Comparison of ENCODE assay signal across 1 cellular context in the genomic region with DNA sequence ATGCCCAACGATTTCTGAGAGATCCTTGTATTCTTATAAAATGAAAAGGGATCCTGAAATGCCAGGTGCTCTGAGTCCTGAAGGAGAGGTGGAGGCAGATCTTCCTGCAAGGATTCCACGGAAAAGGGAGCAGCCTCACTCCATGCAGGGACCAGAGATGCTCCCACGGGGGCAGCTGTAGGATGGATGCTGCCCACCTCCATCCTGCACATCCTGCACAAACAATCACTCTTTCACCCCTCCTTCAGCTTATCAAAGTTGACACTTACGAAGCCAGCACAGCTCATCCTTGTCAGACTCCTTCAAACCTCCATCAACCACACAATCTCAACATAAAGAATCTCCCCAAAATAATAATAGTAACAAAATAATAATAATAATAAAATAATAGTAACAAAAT.
TF ChIP-seq lines count a peak whose summit lies in the region.

No MANE protein-coding gene starts in this region.

TF ChIP-seq in K562, 482 proteins besides CTCF, POLR2A, EP300 and RAD21 (continued from another document and continues in another):
- TF ChIP-seq ZNF785 (CRISPR knock-in tag; IDR thresholded peaks at IDR 0.05) (0 out of 2 replicates have a peak, but pooled peaks have one; percentile 23), SNRNP70 (optimal IDR thresholded peaks at IDR 0.05; ENCODE audit: low read depth, low read length) (peak; percentile 13), ZNF57 (CRISPR knock-in tag; IDR thresholded peaks at IDR 0.05) (0 out of 2 replicates have a peak, but pooled peaks have one; percentile 32), FOS (IDR thresholded peaks at IDR 0.05; ENCODE audit: extremely low read depth, insufficient read length) (no peak), RBM22 (IDR thresholded peaks at IDR 0.05; ENCODE audit: low read depth, low read length, poor library complexity, severe bottlenecking) (no peak), ZNF232 (CRISPR knock-in tag; IDR thresholded peaks at IDR 0.05) (no peak), ZKSCAN3 (CRISPR knock-in tag; IDR thresholded peaks at IDR 0.05) (0 out of 2 replicates have a peak, but pooled peaks have one; percentile 11), CSDE1 (IDR thresholded peaks at IDR 0.05) (no peak), ZFP30 (CRISPR knock-in tag; IDR thresholded peaks at IDR 0.05; ENCODE audit: borderline replicate concordance) (0 out of 2 replicates have a peak, but pooled peaks have one; percentile 31), ZNF561 (CRISPR knock-in tag; conservative IDR thresholded peaks at IDR 0.05) (peak; percentile 69; the same call in 1 of the 2 replicates), ZNF699 (CRISPR knock-in tag; IDR thresholded peaks at IDR 0.05; ENCODE audit: insufficient replicate concordance) (no peak), STAG1 (CRISPR knock-in tag; IDR thresholded peaks at IDR 0.05; ENCODE audit: borderline replicate concordance) (0 out of 2 replicates have a peak, but pooled peaks have one; percentile 6), KLF6 (CRISPR knock-in tag; IDR thresholded peaks at IDR 0.05; ENCODE audit: borderline replicate concordance) (peak; percentile 23; the same call in 1 of the 2 replicates), NELFE (IDR thresholded peaks at IDR 0.05; ENCODE audit: insufficient read depth, insufficient read length) (no peak), ZNF263 (CRISPR knock-in tag; IDR thresholded peaks at IDR 0.05; ENCODE audit: borderline replicate concordance) (no peak), PCBP2 (IDR thresholded peaks at IDR 0.05; ENCODE audit: low read depth, low read length, poor library complexity, severe bottlenecking) (no peak), ZNF239 (CRISPR knock-in tag; IDR thresholded peaks at IDR 0.05) (no peak), HCFC1 (IDR thresholded peaks at IDR 0.05; ENCODE audit: low read depth, low read length) (no peak), PRPF4 (IDR thresholded peaks at IDR 0.05; ENCODE audit: insufficient read depth, low read depth, low read length, poor library complexity, severe bottlenecking) (no peak), ELF4 (CRISPR knock-in tag; IDR thresholded peaks at IDR 0.05) (peak; percentile 83), MCM3 (IDR thresholded peaks at IDR 0.05) (0 out of 2 replicates have a peak, but pooled peaks have one; percentile 5), SMAD4 (CRISPR knock-in tag; conservative IDR thresholded peaks at IDR 0.05) (no peak), KLF1 (tag; IDR thresholded peaks at IDR 0.05) (no peak), ZSCAN32 (CRISPR knock-in tag; IDR thresholded peaks at IDR 0.05) (peak; percentile 76), NCOA6 (IDR thresholded peaks at IDR 0.05) (no peak), MED1 (CRISPR knock-in tag; IDR thresholded peaks at IDR 0.05; ENCODE audit: borderline replicate concordance) (peak; percentile 10; the same call in 1 of the 2 replicates), HIVEP1 (CRISPR knock-in tag; IDR thresholded peaks at IDR 0.05) (peak; percentile 64; the same call in 1 of the 2 replicates), SOX6 (IDR thresholded peaks at IDR 0.05) (no peak), DPF2 (IDR thresholded peaks at IDR 0.05) (no peak), JUN (IDR thresholded peaks at IDR 0.05; ENCODE audit: borderline replicate concordance, low read depth, low read length) (no peak), JUN (CRISPR knock-in tag; IDR thresholded peaks at IDR 0.05; ENCODE audit: borderline replicate concordance) (no peak), ZNF778 (CRISPR knock-in tag; IDR thresholded peaks at IDR 0.05) (peak; percentile 86; the same call in 1 of the 2 replicates), ZNF444 (CRISPR knock-in tag; IDR thresholded peaks at IDR 0.05) (peak; percentile 11; the same call in 1 of the 2 replicates), NCOA2 (IDR thresholded peaks at IDR 0.05; ENCODE audit: partially characterized antibody in 2 of 2) (no peak), ILF3 (IDR thresholded peaks at IDR 0.05; ENCODE audit: borderline replicate concordance) (no peak), SMAD3 (CRISPR knock-in tag; conservative IDR thresholded peaks at IDR 0.05) (0 out of 2 replicates have a peak, but pooled peaks have one; percentile 45), ZC3H8 (IDR thresholded peaks at IDR 0.05) (no peak)
- TF ChIP-seq, protein P1, sequence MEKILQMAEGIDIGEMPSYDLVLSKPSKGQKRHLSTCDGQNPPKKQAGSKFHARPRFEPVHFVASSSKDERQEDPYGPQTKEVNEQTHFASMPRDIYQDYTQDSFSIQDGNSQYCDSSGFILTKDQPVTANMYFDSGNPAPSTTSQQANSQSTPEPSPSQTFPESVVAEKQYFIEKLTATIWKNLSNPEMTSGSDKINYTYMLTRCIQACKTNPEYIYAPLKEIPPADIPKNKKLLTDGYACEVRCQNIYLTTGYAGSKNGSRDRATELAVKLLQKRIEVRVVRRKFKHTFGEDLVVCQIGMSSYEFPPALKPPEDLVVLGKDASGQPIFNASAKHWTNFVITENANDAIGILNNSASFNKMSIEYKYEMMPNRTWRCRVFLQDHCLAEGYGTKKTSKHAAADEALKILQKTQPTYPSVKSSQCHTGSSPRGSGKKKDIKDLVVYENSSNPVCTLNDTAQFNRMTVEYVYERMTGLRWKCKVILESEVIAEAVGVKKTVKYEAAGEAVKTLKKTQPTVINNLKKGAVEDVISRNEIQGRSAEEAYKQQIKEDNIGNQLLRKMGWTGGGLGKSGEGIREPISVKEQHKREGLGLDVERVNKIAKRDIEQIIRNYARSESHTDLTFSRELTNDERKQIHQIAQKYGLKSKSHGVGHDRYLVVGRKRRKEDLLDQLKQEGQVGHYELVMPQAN (IDR thresholded peaks at IDR 0.05; ENCODE audit: borderline replicate concordance): no peak
- TF ChIP-seq, protein P2, sequence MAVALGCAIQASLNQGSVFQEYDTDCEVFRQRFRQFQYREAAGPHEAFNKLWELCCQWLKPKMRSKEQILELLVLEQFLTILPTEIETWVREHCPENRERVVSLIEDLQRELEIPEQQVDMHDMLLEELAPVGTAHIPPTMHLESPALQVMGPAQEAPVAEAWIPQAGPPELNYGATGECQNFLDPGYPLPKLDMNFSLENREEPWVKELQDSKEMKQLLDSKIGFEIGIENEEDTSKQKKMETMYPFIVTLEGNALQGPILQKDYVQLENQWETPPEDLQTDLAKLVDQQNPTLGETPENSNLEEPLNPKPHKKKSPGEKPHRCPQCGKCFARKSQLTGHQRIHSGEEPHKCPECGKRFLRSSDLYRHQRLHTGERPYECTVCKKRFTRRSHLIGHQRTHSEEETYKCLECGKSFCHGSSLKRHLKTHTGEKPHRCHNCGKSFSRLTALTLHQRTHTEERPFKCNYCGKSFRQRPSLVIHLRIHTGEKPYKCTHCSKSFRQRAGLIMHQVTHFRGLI (CRISPR knock-in tag; IDR thresholded peaks at IDR 0.05): 0 out of 2 replicates have a peak, but pooled peaks have one; percentile 43
- TF ChIP-seq, protein P3, sequence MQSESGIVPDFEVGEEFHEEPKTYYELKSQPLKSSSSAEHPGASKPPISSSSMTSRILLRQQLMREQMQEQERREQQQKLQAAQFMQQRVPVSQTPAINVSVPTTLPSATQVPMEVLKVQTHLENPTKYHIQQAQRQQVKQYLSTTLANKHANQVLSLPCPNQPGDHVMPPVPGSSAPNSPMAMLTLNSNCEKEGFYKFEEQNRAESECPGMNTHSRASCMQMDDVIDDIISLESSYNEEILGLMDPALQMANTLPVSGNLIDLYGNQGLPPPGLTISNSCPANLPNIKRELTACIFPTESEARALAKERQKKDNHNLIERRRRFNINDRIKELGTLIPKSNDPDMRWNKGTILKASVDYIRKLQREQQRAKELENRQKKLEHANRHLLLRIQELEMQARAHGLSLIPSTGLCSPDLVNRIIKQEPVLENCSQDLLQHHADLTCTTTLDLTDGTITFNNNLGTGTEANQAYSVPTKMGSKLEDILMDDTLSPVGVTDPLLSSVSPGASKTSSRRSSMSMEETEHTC (IDR thresholded peaks at IDR 0.05): no peak
- TF ChIP-seq, protein P4, sequence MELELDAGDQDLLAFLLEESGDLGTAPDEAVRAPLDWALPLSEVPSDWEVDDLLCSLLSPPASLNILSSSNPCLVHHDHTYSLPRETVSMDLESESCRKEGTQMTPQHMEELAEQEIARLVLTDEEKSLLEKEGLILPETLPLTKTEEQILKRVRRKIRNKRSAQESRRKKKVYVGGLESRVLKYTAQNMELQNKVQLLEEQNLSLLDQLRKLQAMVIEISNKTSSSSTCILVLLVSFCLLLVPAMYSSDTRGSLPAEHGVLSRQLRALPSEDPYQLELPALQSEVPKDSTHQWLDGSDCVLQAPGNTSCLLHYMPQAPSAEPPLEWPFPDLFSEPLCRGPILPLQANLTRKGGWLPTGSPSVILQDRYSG (tag; conservative IDR thresholded peaks at IDR 0.05; ENCODE audit: low read depth): no peak
- TF ChIP-seq, protein P5, sequence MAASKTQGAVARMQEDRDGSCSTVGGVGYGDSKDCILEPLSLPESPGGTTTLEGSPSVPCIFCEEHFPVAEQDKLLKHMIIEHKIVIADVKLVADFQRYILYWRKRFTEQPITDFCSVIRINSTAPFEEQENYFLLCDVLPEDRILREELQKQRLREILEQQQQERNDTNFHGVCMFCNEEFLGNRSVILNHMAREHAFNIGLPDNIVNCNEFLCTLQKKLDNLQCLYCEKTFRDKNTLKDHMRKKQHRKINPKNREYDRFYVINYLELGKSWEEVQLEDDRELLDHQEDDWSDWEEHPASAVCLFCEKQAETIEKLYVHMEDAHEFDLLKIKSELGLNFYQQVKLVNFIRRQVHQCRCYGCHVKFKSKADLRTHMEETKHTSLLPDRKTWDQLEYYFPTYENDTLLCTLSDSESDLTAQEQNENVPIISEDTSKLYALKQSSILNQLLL (CRISPR knock-in tag; IDR thresholded peaks at IDR 0.05; ENCODE audit: borderline replicate concordance): peak; percentile 67; the same call in 1 of the 2 replicates
- TF ChIP-seq, protein P6, sequence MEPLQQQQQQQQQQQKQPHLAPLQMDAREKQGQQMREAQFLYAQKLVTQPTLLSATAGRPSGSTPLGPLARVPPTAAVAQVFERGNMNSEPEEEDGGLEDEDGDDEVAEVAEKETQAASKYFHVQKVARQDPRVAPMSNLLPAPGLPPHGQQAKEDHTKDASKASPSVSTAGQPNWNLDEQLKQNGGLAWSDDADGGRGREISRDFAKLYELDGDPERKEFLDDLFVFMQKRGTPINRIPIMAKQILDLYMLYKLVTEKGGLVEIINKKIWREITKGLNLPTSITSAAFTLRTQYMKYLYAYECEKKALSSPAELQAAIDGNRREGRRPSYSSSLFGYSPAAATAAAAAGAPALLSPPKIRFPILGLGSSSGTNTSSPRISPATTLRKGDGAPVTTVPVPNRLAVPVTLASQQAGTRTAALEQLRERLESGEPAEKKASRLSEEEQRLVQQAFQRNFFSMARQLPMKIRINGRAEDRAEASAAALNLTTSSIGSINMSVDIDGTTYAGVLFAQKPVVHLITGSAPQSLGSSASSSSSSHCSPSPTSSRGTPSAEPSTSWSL (CRISPR knock-in tag; IDR thresholded peaks at IDR 0.05; ENCODE audit: borderline replicate concordance): peak; percentile 87
- TF ChIP-seq, protein P7, sequence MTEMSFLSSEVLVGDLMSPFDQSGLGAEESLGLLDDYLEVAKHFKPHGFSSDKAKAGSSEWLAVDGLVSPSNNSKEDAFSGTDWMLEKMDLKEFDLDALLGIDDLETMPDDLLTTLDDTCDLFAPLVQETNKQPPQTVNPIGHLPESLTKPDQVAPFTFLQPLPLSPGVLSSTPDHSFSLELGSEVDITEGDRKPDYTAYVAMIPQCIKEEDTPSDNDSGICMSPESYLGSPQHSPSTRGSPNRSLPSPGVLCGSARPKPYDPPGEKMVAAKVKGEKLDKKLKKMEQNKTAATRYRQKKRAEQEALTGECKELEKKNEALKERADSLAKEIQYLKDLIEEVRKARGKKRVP (CRISPR knock-in tag; IDR thresholded peaks at IDR 0.05): no peak
- TF ChIP-seq, protein P8, sequence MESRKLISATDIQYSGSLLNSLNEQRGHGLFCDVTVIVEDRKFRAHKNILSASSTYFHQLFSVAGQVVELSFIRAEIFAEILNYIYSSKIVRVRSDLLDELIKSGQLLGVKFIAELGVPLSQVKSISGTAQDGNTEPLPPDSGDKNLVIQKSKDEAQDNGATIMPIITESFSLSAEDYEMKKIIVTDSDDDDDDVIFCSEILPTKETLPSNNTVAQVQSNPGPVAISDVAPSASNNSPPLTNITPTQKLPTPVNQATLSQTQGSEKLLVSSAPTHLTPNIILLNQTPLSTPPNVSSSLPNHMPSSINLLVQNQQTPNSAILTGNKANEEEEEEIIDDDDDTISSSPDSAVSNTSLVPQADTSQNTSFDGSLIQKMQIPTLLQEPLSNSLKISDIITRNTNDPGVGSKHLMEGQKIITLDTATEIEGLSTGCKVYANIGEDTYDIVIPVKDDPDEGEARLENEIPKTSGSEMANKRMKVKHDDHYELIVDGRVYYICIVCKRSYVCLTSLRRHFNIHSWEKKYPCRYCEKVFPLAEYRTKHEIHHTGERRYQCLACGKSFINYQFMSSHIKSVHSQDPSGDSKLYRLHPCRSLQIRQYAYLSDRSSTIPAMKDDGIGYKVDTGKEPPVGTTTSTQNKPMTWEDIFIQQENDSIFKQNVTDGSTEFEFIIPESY (CRISPR knock-in tag; IDR thresholded peaks at IDR 0.05): no peak
- TF ChIP-seq, protein P9, sequence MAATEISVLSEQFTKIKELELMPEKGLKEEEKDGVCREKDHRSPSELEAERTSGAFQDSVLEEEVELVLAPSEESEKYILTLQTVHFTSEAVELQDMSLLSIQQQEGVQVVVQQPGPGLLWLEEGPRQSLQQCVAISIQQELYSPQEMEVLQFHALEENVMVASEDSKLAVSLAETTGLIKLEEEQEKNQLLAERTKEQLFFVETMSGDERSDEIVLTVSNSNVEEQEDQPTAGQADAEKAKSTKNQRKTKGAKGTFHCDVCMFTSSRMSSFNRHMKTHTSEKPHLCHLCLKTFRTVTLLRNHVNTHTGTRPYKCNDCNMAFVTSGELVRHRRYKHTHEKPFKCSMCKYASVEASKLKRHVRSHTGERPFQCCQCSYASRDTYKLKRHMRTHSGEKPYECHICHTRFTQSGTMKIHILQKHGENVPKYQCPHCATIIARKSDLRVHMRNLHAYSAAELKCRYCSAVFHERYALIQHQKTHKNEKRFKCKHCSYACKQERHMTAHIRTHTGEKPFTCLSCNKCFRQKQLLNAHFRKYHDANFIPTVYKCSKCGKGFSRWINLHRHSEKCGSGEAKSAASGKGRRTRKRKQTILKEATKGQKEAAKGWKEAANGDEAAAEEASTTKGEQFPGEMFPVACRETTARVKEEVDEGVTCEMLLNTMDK (IDR thresholded peaks at IDR 0.05; ENCODE audit: borderline replicate concordance, insufficient read depth, low read depth, low read length, poor library complexity, severe bottlenecking): no peak
- TF ChIP-seq, protein P10, sequence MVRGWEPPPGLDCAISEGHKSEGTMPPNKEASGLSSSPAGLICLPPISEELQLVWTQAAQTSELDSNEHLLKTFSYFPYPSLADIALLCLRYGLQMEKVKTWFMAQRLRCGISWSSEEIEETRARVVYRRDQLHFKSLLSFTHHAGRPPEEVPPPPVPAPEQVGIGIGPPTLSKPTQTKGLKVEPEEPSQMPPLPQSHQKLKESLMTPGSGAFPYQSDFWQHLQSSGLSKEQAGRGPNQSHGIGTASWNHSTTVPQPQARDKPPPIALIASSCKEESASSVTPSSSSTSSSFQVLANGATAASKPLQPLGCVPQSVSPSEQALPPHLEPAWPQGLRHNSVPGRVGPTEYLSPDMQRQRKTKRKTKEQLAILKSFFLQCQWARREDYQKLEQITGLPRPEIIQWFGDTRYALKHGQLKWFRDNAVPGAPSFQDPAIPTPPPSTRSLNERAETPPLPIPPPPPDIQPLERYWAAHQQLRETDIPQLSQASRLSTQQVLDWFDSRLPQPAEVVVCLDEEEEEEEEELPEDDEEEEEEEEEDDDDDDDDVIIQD (CRISPR knock-in tag; IDR thresholded peaks at IDR 0.05): 0 out of 2 replicates have a peak, but pooled peaks have one; percentile 60
